Comparison of ENCODE assay signal across 1 cellular context in genomic region chrX:64394059-64394873, GRCh38.
TF ChIP-seq lines count a peak whose summit lies in the region.

No MANE protein-coding gene starts in this region.

TF ChIP-seq in K562, 482 proteins besides CTCF, POLR2A, EP300 and RAD21 (continued from another document and continues in another):
- TF ChIP-seq MGA (IDR thresholded peaks at IDR 0.05) (peak; percentile 53; the same call in 1 of the 2 replicates), ELF2 (CRISPR knock-in tag; IDR thresholded peaks at IDR 0.05) (no peak), ZC3H4 (CRISPR knock-in tag; IDR thresholded peaks at IDR 0.05; ENCODE audit: borderline replicate concordance) (no peak), HINFP (tag; conservative IDR thresholded peaks at IDR 0.05; ENCODE audit: low read depth) (no peak), TBP (optimal IDR thresholded peaks at IDR 0.05; ENCODE audit: low read depth, low read length) (peak; percentile 19), ELK1 (CRISPR knock-in tag; IDR thresholded peaks at IDR 0.05) (no peak), SRSF1 (IDR thresholded peaks at IDR 0.05; ENCODE audit: low read depth, low read length) (no peak), MNT (conservative IDR thresholded peaks at IDR 0.05) (0 out of 4 replicates have a peak, but pooled peaks of 1 of the 2 experiments have one; percentile 15), AFF1 (IDR thresholded peaks at IDR 0.05; ENCODE audit: low read depth in 1 of 2, partially characterized antibody in 2 of 2) (no peak), ZBTB5 (IDR thresholded peaks at IDR 0.05) (no peak), NFE2L1 (tag; IDR thresholded peaks at IDR 0.05; ENCODE audit: borderline replicate concordance, low read depth) (no peak), MEIS2 (IDR thresholded peaks at IDR 0.05; ENCODE audit: partially characterized antibody) (no peak), RNF219 (CRISPR knock-in tag; IDR thresholded peaks at IDR 0.05) (no peak), ATF1 (CRISPR knock-in tag; IDR thresholded peaks at IDR 0.05) (no peak), ATF1 (tag; IDR thresholded peaks at IDR 0.05) (no peak), HSF4 (CRISPR knock-in tag; IDR thresholded peaks at IDR 0.05; ENCODE audit: borderline replicate concordance) (no peak), USF2 (CRISPR knock-in tag; IDR thresholded peaks at IDR 0.05) (peak; percentile 18; the same call in 1 of the 2 replicates), ETS2 (tag; IDR thresholded peaks at IDR 0.05; ENCODE audit: borderline replicate concordance, poor library complexity, severe bottlenecking) (no peak), GTF2F1 (IDR thresholded peaks at IDR 0.05; ENCODE audit: low read depth, low read length) (no peak), RHOXF2B (CRISPR knock-in tag; conservative IDR thresholded peaks at IDR 0.05) (no peak), LEF1 (IDR thresholded peaks at IDR 0.05) (no peak), CHCHD3 (CRISPR knock-in tag; IDR thresholded peaks at IDR 0.05) (no peak), ZNF347 (CRISPR knock-in tag; IDR thresholded peaks at IDR 0.05; ENCODE audit: low read depth) (no peak), EHMT2 (IDR thresholded peaks at IDR 0.05) (no peak), ZNF766 (CRISPR knock-in tag; conservative IDR thresholded peaks at IDR 0.05) (no peak), CC2D1A (IDR thresholded peaks at IDR 0.05) (0 out of 2 replicates have a peak, but pooled peaks have one; percentile 58), BMI1 (IDR thresholded peaks at IDR 0.05; ENCODE audit: low read length) (no peak), TEAD4 (IDR thresholded peaks at IDR 0.05; ENCODE audit: low read length) (no peak), TEAD4 (CRISPR knock-in tag; IDR thresholded peaks at IDR 0.05; ENCODE audit: borderline replicate concordance) (no peak), FOXP1 (CRISPR knock-in tag; IDR thresholded peaks at IDR 0.05) (no peak), KDM2B (CRISPR knock-in tag; IDR thresholded peaks at IDR 0.05) (no peak)
